In genomic region chr14:28926091-28926490, GRCh38 we compare ENCODE assay signal across 22 cellular contexts.
DNase-seq lines count a peak whose midpoint lies in the region; ATAC-seq, FAIRE-seq and TF ChIP-seq lines count a peak whose summit lies in the region.
"Had no signal": no experiment of that assay in that cellular context is flagged by ENCODE, and none has a peak within 500 bp of the region (broad histone marks: within the 10 kb centered on the region; RNA-seq: fewer than 3 reads in every experiment).

No MANE protein-coding gene starts in this region.

- no peak for TF ChIP-seq CTCF in astrocyte (IDR thresholded peaks at IDR 0.05; ENCODE audit: insufficient read depth, low read depth, low read length)
- no peak for TF ChIP-seq CTCF in endodermal cell (conservative IDR thresholded peaks at IDR 0.05)

- no peak for ATAC-seq in GM19467 (IDR thresholded peaks at IDR 0.05; ENCODE audit: unreplicated experiment)
- no peak for ATAC-seq in HG02571 (IDR thresholded peaks at IDR 0.05; ENCODE audit: unreplicated experiment)
- ATAC-seq: A549; CD8-positive, alpha-beta T cell had no signal

- H3K79me2 ChIP-seq in astrocyte (ENCODE audit: insufficient read depth, low read length), result no peaks in the 10 kb centered on the region

- H3K4me3 Mint-ChIP-seq in astrocyte (ENCODE audit: unreplicated experiment) (no peak overlapping the region), endodermal cell (no peak overlapping the region)
- H3K4me3 Mint-ChIP-seq: B cell; CD4-positive, alpha-beta T cell; CD8-positive, alpha-beta T cell had no signal

- H3K27me3 ChIP-seq in adipocyte (replicated peaks; ENCODE audit: control insufficient read depth, insufficient read depth, low read length) (no peaks in the 10 kb centered on the region), astrocyte (ENCODE audit: insufficient read depth, low read length) (no peaks in the 10 kb centered on the region), endodermal cell (ENCODE audit: control insufficient read depth, insufficient read depth, low read length, poor library complexity, severe bottlenecking) (no peaks in the 10 kb centered on the region)
- H3K27me3 ChIP-seq: BLaER1 treated with 17β-estradiol and CSF1 and Interleukin-3, amounts not matched to agents 10 nM and 100 nM had no signal

- H3K9me3 ChIP-seq in adipocyte (ENCODE audit: control insufficient read depth, low read length), result no peaks in the 10 kb centered on the region
- no peaks in the 10 kb centered on the region for H3K9me3 ChIP-seq in astrocyte (ENCODE audit: insufficient read depth, low read depth, low read length)
- no peaks in the 10 kb centered on the region for H3K9me3 ChIP-seq in endodermal cell (ENCODE audit: control insufficient read depth, low read length)
- H3K9me3 ChIP-seq: A549; BLaER1 treated with 17β-estradiol and CSF1 and Interleukin-3, amounts not matched to agents 10 nM and 100 nM; Caco-2 had no signal

- H3K36me3 ChIP-seq in adipocyte (ENCODE audit: control insufficient read depth, insufficient read depth, low read length, severe bottlenecking) (no peaks in the 10 kb centered on the region), astrocyte (ENCODE audit: insufficient read depth, low read length) (no peaks in the 10 kb centered on the region), endodermal cell (ENCODE audit: control insufficient read depth, insufficient read depth, low read length) (no peaks in the 10 kb centered on the region)
- H3K36me3 ChIP-seq: BLaER1 treated with 17β-estradiol and CSF1 and Interleukin-3, amounts not matched to agents 10 nM and 100 nM had no signal

- H3K4me3 ChIP-seq in adipocyte (ENCODE audit: low read length), result no peak overlapping the region
- H3K4me3 ChIP-seq in astrocyte (ENCODE audit: insufficient read depth, low read depth, low read length), result no peak overlapping the region
- no peak overlapping the region for H3K4me3 ChIP-seq in endodermal cell (ENCODE audit: low read length)
- H3K4me3 ChIP-seq: A549; BLaER1 treated with 17β-estradiol and CSF1 and Interleukin-3, amounts not matched to agents 10 nM and 100 nM had no signal

- H3K9me3 Mint-ChIP-seq in astrocyte (ENCODE audit: unreplicated experiment) (no peaks in the 10 kb centered on the region), endodermal cell (no peaks in the 10 kb centered on the region)

- no peaks in the 10 kb centered on the region for H3K4me1 Mint-ChIP-seq in astrocyte (ENCODE audit: low read depth, unreplicated experiment)
- no peaks in the 10 kb centered on the region for H3K4me1 Mint-ChIP-seq in endodermal cell
- H3K4me1 Mint-ChIP-seq: B cell had no signal

- H3K36me3 Mint-ChIP-seq in astrocyte (ENCODE audit: low read depth, unreplicated experiment) (no peaks in the 10 kb centered on the region), endodermal cell (ENCODE audit: low read depth) (no peaks in the 10 kb centered on the region)
- H3K36me3 Mint-ChIP-seq: CD8-positive, alpha-beta T cell had no signal

- H3K27ac ChIP-seq in astrocyte (ENCODE audit: low read depth, low read length) (no peak overlapping the region), endodermal cell (ENCODE audit: low read depth, low read length) (no peak overlapping the region)
- H3K27ac ChIP-seq: 22Rv1; A549; BLaER1 treated with 17β-estradiol and CSF1 and Interleukin-3, amounts not matched to agents 10 nM and 100 nM; C4-2B had no signal

- no peak for FAIRE-seq in astrocyte (lab: Jason Lieb, UNC)
- FAIRE-seq: D721Med, G401.6, GM12891, GM19239 had no signal

- H3K4me2 ChIP-seq in astrocyte (ENCODE audit: low read length), result no peak overlapping the region
- H3K4me2 ChIP-seq: A549; BLaER1 treated with 17β-estradiol and CSF1 and Interleukin-3, amounts not matched to agents 10 nM and 100 nM had no signal

- H4K20me1 ChIP-seq in astrocyte (ENCODE audit: insufficient read depth, low read length), result no peaks in the 10 kb centered on the region
- H4K20me1 ChIP-seq: BLaER1 treated with 17β-estradiol and CSF1 and Interleukin-3, amounts not matched to agents 10 nM and 100 nM had no signal

- H2AFZ ChIP-seq in astrocyte (ENCODE audit: low read depth, low read length), result no peak overlapping the region

- H3K27ac Mint-ChIP-seq in astrocyte (ENCODE audit: unreplicated experiment) (no peak overlapping the region), endodermal cell (no peak overlapping the region)
- H3K27ac Mint-ChIP-seq: B cell; CD4-positive, alpha-beta T cell; CD8-positive, alpha-beta T cell had no signal

- DNase-seq in H4 (ENCODE audit: low spot score) (peak; percentile 14), adipocyte (ENCODE audit: low read depth) (peak; percentile 19), astrocyte (ENCODE audit: low read depth) (peak; percentile 12), endodermal cell (no peak)
- DNase-seq: AML-193; Caco-2; Calu3; CD4-positive, alpha-beta T cell; CD8-positive, alpha-beta T cell; DMS79 treated with DMSO at 0.1 percent for 48 hours; GF-D8 had no signal

- H3K4me1 ChIP-seq in adipocyte (ENCODE audit: control insufficient read depth, insufficient read depth, low read length), result no peaks in the 10 kb centered on the region
- H3K4me1 ChIP-seq in astrocyte (ENCODE audit: insufficient read depth, low read length), result no peaks in the 10 kb centered on the region
- no peaks in the 10 kb centered on the region for H3K4me1 ChIP-seq in endodermal cell (ENCODE audit: control insufficient read depth, insufficient read depth, low read length)
- H3K4me1 ChIP-seq: A549; BLaER1 treated with 17β-estradiol and CSF1 and Interleukin-3, amounts not matched to agents 10 nM and 100 nM; Caco-2 had no signal

- H3K27me3 Mint-ChIP-seq in astrocyte (ENCODE audit: low read depth, unreplicated experiment) (no peaks in the 10 kb centered on the region), endodermal cell (ENCODE audit: insufficient read depth) (no peaks in the 10 kb centered on the region)
- H3K27me3 Mint-ChIP-seq: B cell; CD4-positive, alpha-beta T cell had no signal

- H3K9ac ChIP-seq in adipocyte (ENCODE audit: low read length) (no peak overlapping the region), astrocyte (ENCODE audit: low read length) (no peak overlapping the region), endodermal cell (ENCODE audit: extremely low read depth, low read length, poor library complexity, severe bottlenecking) (no peak overlapping the region)
- H3K9ac ChIP-seq: BLaER1 treated with 17β-estradiol and CSF1 and Interleukin-3, amounts not matched to agents 10 nM and 100 nM had no signal

- WGBS in endodermal cell (ENCODE audit: insufficient coverage in 1 of 2, insufficient read length in 1 of 2), 2 experiments, result 40 to 90% methylated on average over 1 of the region's 1 CpG
